ENCODE assay signal across 8 cellular contexts in the genomic region with DNA sequence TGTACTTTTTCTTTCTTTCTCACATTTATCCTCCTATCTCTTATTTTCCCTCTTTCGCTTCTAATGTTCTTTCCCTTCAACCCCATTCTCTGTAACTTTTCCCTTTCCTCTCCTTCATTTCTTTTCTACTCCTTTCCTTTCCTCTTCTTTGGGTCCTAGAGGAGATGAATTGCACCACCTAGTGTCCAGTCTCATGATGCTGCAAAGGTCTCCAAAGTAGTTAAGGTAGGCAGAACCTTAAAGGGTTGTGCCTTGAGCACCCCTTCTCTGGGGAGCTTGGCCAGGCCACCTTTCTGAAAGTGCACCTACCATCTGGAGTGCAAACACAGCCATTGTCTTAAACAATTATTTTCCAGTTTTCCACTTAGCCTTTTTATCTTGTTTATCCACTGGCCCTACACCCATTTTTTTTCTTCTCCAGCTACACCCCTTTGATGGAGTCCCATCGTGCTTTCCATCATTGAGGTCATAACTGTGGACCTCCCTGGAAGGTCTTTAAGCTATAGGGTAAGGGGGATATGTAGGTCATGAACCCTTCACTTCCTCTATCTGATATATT.
DNase-seq lines count a peak whose midpoint lies in the region; ATAC-seq and TF ChIP-seq lines count a peak whose summit lies in the region.

No MANE protein-coding gene starts in this region.

- H3K27me3 ChIP-seq in RWPE2 (ENCODE audit: insufficient read depth, poor library complexity, severe bottlenecking) (no peaks in the 10 kb centered on the region), ovary (no peaks in the 10 kb centered on the region)

- no peak for TF ChIP-seq EP300 in ovary (IDR thresholded peaks at IDR 0.05)

- intact Hi-C loops in ovary (cut with DNase I), result loop anchor here in 3 of 4 donors (2.0 to 5.0 kb wide), 4 partner anchors 202 to 252 kb away; partner anchors contain the start of gene GREB1L (in 1 of the 3)

- H3K27ac Mint-ChIP-seq in natural killer cell treated with Interleukin-12 subunit alpha and Interleukin-12 subunit beta and Interleukin-15 and Interleukin-18, amount 100 ng/mL, for 72 hours, result no peak overlapping the region

- H3K9me3 ChIP-seq in RWPE2 (ENCODE audit: severe bottlenecking) (no peaks in the 10 kb centered on the region), ovary (no peaks in the 10 kb centered on the region)

- H3K27ac ChIP-seq in RWPE2 (ENCODE audit: poor library complexity, severe bottlenecking) (no peak overlapping the region), ovary (no peak overlapping the region)

- H3K4me1 Mint-ChIP-seq in natural killer cell treated with Interleukin-12 subunit alpha and Interleukin-12 subunit beta and Interleukin-15 and Interleukin-18, amount 100 ng/mL, for 72 hours (ENCODE audit: low read depth in 2 of 2), result no peaks in the 10 kb centered on the region

- peaks cover 14 to 17% of the 10 kb centered on the region in 2 donors for H3K27me3 Mint-ChIP-seq in natural killer cell treated with Interleukin-12 subunit alpha and Interleukin-12 subunit beta and Interleukin-15 and Interleukin-18, amount 100 ng/mL, for 72 hours

- no peak for TF ChIP-seq POLR2A in ovary (IDR thresholded peaks at IDR 0.05)

- peak; percentile 86 for TF ChIP-seq CTCF in RWPE2 (IDR thresholded peaks at IDR 0.05; ENCODE audit: poor library complexity, severe bottlenecking)
- peak; percentile 85 for TF ChIP-seq CTCF in fibroblast of pulmonary artery (IDR thresholded peaks at IDR 0.05; ENCODE audit: low read length, missing control alignments)
- peak; percentile 54 to 72 (median 57) for TF ChIP-seq CTCF in ovary (IDR thresholded peaks at IDR 0.05)

- H3K36me3 ChIP-seq in RWPE2 (ENCODE audit: low read depth), result peaks cover 3% of the 10 kb centered on the region; the same call in 1 of the 2 replicates
- no peaks in the 10 kb centered on the region for H3K36me3 ChIP-seq in ovary

- no peaks in the 10 kb centered on the region for H3K9me3 Mint-ChIP-seq in natural killer cell treated with Interleukin-12 subunit alpha and Interleukin-12 subunit beta and Interleukin-15 and Interleukin-18, amount 100 ng/mL, for 72 hours

- ATAC-seq in RWPE2 (ENCODE audit: low read depth) (0 out of 3 replicates have a peak, but pooled peaks have one; percentile 46), GM18519 (IDR thresholded peaks at IDR 0.05; ENCODE audit: low FRiP score, unreplicated experiment) (no peak), HG02763 (IDR thresholded peaks at IDR 0.05; ENCODE audit: unreplicated experiment) (no peak)
- ATAC-seq in natural killer cell treated with Interleukin-12 subunit alpha and Interleukin-12 subunit beta and Interleukin-15 and Interleukin-18, amount 100 ng/mL, for 72 hours, result no peak

- 54 to 59% (median 57%) methylated on average over 2 of the region's 2 CpGs for WGBS in ovary, 3 donors

- no peaks in the 10 kb centered on the region for H3K36me3 Mint-ChIP-seq in natural killer cell treated with Interleukin-12 subunit alpha and Interleukin-12 subunit beta and Interleukin-15 and Interleukin-18, amount 100 ng/mL, for 72 hours

- peak; percentile 65 for DNase-seq in EL
- peak; percentile 54 for DNase-seq in HT-29 (ENCODE audit: low spot score)
- DNase-seq in RWPE2 (ENCODE audit: low spot score), result no peak
- peak; percentile 78 for DNase-seq in fibroblast of pulmonary artery (ENCODE audit: low read depth)
- DNase-seq in ovary, result peak in 3 of 5 donors; percentile 23 to 51 (median 35)
- no peak for DNase-seq in natural killer cell treated with Interleukin-12 subunit alpha and Interleukin-12 subunit beta and Interleukin-15 and Interleukin-18, amount 100 ng/mL, for 72 hours (ENCODE audit: low spot score)

- H3K4me3 Mint-ChIP-seq in natural killer cell treated with Interleukin-12 subunit alpha and Interleukin-12 subunit beta and Interleukin-15 and Interleukin-18, amount 100 ng/mL, for 72 hours, result no peak overlapping the region

- H3K4me1 ChIP-seq in RWPE2 (ENCODE audit: insufficient read depth, poor library complexity, severe bottlenecking) (peaks cover 9% of the 10 kb centered on the region), ovary (ENCODE audit: insufficient read depth) (no peaks in the 10 kb centered on the region)

- no peak overlapping the region for H3K4me3 ChIP-seq in RWPE2 (ENCODE audit: severe bottlenecking)
- H3K4me3 ChIP-seq in fibroblast of pulmonary artery (replicated peaks; ENCODE audit: low read depth, low read length), result no peak overlapping the region
- no peak overlapping the region for H3K4me3 ChIP-seq in ovary

Comparison
In these comparisons a context has a peak if more than half of its experiments do, and no peak if none do; other contexts are left out.
1. DNase-seq: peak in EL (single experiment), HT-29 (single experiment), fibroblast of pulmonary artery (single experiment) and ovary (3 of 5); none in RWPE2 (single experiment) and natural killer cell treated with Interleukin-12 subunit alpha and Interleukin-12 subunit beta and Interleukin-15 and Interleukin-18, amount 100 ng/mL, for 72 hours (single experiment).
2. Peak in every context shown above with its lines, with median percentiles within 50 percentile points of each other: CTCF ChIP-seq.